In genomic region chr18:13137041-13137938, GRCh38 we compare ENCODE assay signal across 1 cellular context.
TF ChIP-seq lines count a peak whose summit lies in the region.

No MANE protein-coding gene starts in this region.

TF ChIP-seq in IMR-90, 13 proteins besides CTCF, POLR2A, EP300 and RAD21 (continued from another document):
- TF ChIP-seq SMC3 (IDR thresholded peaks at IDR 0.05; ENCODE audit: low read depth, low read length) (no peak), RCOR1 (IDR thresholded peaks at IDR 0.05; ENCODE audit: insufficient replicate concordance, low read length) (no peak), MAFK (IDR thresholded peaks at IDR 0.05; ENCODE audit: low read depth, low read length) (no peak)
